ENCODE assay signal across 23 cellular contexts in the genomic region with DNA sequence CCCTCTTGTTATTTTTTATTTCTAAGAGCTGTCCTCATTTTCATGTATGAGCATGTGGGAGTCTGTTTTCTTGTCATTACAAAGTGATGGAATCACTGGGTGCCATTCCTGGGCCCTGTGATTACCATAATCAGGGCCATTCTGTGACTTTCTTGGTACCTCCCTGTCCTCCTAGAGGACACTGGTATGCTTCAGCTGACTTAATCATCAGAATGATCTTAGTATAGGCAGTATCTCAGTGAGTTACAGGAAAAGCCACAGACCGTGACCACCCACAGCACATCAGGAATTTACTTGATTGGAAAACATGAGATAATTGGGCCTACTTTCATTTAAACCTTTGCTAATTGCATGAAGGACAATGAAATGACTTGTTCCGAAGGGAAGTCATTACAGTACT. TPM values are rescaled to one million over a fixed set of nuclear protein-coding genes. Genes with fewer than 3 reads are reported as not detected.
"Had no signal": no experiment of that assay in that cellular context is flagged by ENCODE, and none has a peak within 500 bp of the region (broad histone marks: within the 10 kb centered on the region; RNA-seq: fewer than 3 reads in every experiment).

No MANE protein-coding gene starts in this region.

- H3K27me3 Mint-ChIP-seq: dendritic cell treated with granulocyte-macrophage colony-stimulating factor and Interleukin-4, amounts not matched to agents 40 ng/mL and 50 ng/mL, for 4 days; effector memory CD8-positive, alpha-beta T cell; naive thymus-derived CD8-positive, alpha-beta T cell had no signal

- H3K4me1 ChIP-seq: foreskin keratinocyte had no signal

- H3K4me3 ChIP-seq: esophagus squamous epithelium, hepatocyte, mucosa of descending colon, smooth muscle cell, testis, tibial nerve, upper lobe of right lung, vagina had no signal

- H3K27me3 ChIP-seq: esophagus squamous epithelium, foreskin keratinocyte, hepatocyte, neutrophil, testis, tibial nerve, upper lobe of right lung, vagina had no signal

- H3K9me3 ChIP-seq: esophagus squamous epithelium, mucosa of descending colon, neutrophil, testis, tibial nerve, upper lobe of right lung, vagina had no signal

- H3K4me3 Mint-ChIP-seq: dendritic cell treated with granulocyte-macrophage colony-stimulating factor and Interleukin-4, amounts not matched to agents 40 ng/mL and 50 ng/mL, for 4 days; effector memory CD8-positive, alpha-beta T cell; naive thymus-derived CD8-positive, alpha-beta T cell had no signal

- H3K27ac Mint-ChIP-seq: dendritic cell treated with granulocyte-macrophage colony-stimulating factor and Interleukin-4, amounts not matched to agents 40 ng/mL and 50 ng/mL, for 4 days; effector memory CD8-positive, alpha-beta T cell; naive thymus-derived CD8-positive, alpha-beta T cell had no signal

- ATAC-seq: effector memory CD8-positive, alpha-beta T cell; foreskin keratinocyte; left lobe of liver; mucosa of descending colon; naive thymus-derived CD8-positive, alpha-beta T cell; right cardiac atrium; upper lobe of right lung had no signal

- H3K27ac ChIP-seq: epithelial cell of prostate, esophagus squamous epithelium, foreskin keratinocyte, hepatocyte, neutrophil, testis, tibial nerve, upper lobe of right lung, vagina had no signal

- DNase-seq: effector memory CD8-positive, alpha-beta T cell; esophagus squamous epithelium; foreskin keratinocyte; head of caudate nucleus; kidney; mammary epithelial cell; mucosa of descending colon; naive thymus-derived CD8-positive, alpha-beta T cell; right cardiac atrium; stimulated activated CD4-positive, alpha-beta T cell treated with anti-CD3 and anti-CD28 coated beads, Interleukin-2, amount 100 ng/mL, for 48 hours; stimulated activated naive CD4-positive, alpha-beta T cell treated with Interleukin-2 at 50 U/mL for 16 hours; testis; upper lobe of right lung had no signal

- H3K9me3 Mint-ChIP-seq: dendritic cell treated with granulocyte-macrophage colony-stimulating factor and Interleukin-4, amounts not matched to agents 40 ng/mL and 50 ng/mL, for 4 days; effector memory CD8-positive, alpha-beta T cell; naive thymus-derived CD8-positive, alpha-beta T cell had no signal

RNA-seq across cellular contexts. Expression of gene MNX1, which starts 53.7 kb away (rescaled TPM):
- total RNA-seq: left lobe of liver; naive thymus-derived CD8-positive, alpha-beta T cell; osteoblast; posterior vena cava; right cardiac atrium; smooth muscle cell; tibial nerve; vagina had no signal
